ENCODE assay signal across 3 cellular contexts in the genomic region with DNA sequence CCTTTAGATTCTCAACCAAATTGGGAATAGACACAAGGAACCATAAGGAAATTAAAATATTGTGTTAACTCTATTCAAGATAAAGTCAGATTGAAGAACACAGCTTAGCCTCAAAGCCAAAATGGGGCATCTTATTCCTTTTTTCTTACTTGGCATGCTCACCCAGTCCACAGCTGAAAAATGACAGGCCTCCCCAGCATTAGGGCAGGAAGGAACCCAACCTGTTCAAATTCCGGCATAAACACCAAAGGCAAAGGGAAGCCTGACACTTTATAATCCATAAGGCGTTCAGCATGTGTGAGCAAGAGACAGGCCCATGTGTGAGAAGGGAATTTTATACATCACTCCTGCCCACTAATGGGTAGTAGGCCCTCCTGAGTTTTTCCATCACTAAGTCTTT.
TF ChIP-seq lines count a peak whose summit lies in the region.

No MANE protein-coding gene starts in this region.

TF ChIP-seq in SK-N-SH, 30 proteins besides CTCF, POLR2A, EP300 and RAD21:
- no peak for TF ChIP-seq TAF1 (IDR thresholded peaks at IDR 0.05; ENCODE audit: borderline replicate concordance, low read depth, low read length)
- TF ChIP-seq MEF2A (IDR thresholded peaks at IDR 0.05; ENCODE audit: borderline replicate concordance, low read depth) = no peak
- no peak for TF ChIP-seq GABPA (IDR thresholded peaks at IDR 0.05; ENCODE audit: low read depth)
- TF ChIP-seq, protein P1, sequence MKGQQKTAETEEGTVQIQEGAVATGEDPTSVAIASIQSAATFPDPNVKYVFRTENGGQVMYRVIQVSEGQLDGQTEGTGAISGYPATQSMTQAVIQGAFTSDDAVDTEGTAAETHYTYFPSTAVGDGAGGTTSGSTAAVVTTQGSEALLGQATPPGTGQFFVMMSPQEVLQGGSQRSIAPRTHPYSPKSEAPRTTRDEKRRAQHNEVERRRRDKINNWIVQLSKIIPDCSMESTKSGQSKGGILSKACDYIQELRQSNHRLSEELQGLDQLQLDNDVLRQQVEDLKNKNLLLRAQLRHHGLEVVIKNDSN (IDR thresholded peaks at IDR 0.05; ENCODE audit: borderline replicate concordance, low read depth) = no peak
- TF ChIP-seq NRF1 (IDR thresholded peaks at IDR 0.05; ENCODE audit: low read depth, low read length) = no peak
- no peak for TF ChIP-seq TEAD4 (IDR thresholded peaks at IDR 0.05; ENCODE audit: borderline replicate concordance, insufficient read depth)
- TF ChIP-seq ELF1 (IDR thresholded peaks at IDR 0.05) = no peak
- TF ChIP-seq FOXJ3 (CRISPR knock-in tag; IDR thresholded peaks at IDR 0.05) = no peak
- TF ChIP-seq NFIC (IDR thresholded peaks at IDR 0.05; ENCODE audit: borderline replicate concordance) = no peak
- TF ChIP-seq, protein P2, sequence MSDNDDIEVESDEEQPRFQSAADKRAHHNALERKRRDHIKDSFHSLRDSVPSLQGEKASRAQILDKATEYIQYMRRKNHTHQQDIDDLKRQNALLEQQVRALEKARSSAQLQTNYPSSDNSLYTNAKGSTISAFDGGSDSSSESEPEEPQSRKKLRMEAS (IDR thresholded peaks at IDR 0.05; ENCODE audit: low read depth) = no peak
- no peak for TF ChIP-seq TCF12 (IDR thresholded peaks at IDR 0.05)
- no peak for TF ChIP-seq EZH2phosphoT487 (IDR thresholded peaks at IDR 0.05; ENCODE audit: borderline replicate concordance, low read depth)
- no peak for TF ChIP-seq FOXM1 (IDR thresholded peaks at IDR 0.05; ENCODE audit: low read depth)

TF ChIP-seq in SK-N-SH treated with all-trans-retinoic acid at 6 μM for 48 hours, 23 proteins besides CTCF, POLR2A, EP300 and RAD21:
- TF ChIP-seq ZC3H10 (CRISPR knock-in tag; IDR thresholded peaks at IDR 0.05) (no peak), CSRNP3 (CRISPR knock-in tag; IDR thresholded peaks at IDR 0.05) (no peak), TCF4 (CRISPR knock-in tag; IDR thresholded peaks at IDR 0.05; ENCODE audit: borderline replicate concordance) (no peak), TOX (CRISPR knock-in tag; IDR thresholded peaks at IDR 0.05; ENCODE audit: borderline replicate concordance) (no peak), BACH2 (CRISPR knock-in tag; IDR thresholded peaks at IDR 0.05; ENCODE audit: borderline replicate concordance) (no peak), PPARA (CRISPR knock-in tag; IDR thresholded peaks at IDR 0.05; ENCODE audit: borderline replicate concordance) (no peak), GLIS3 (CRISPR knock-in tag; IDR thresholded peaks at IDR 0.05) (no peak), ARNTL (CRISPR knock-in tag; IDR thresholded peaks at IDR 0.05; ENCODE audit: borderline replicate concordance, low read depth) (no peak), ZNF70 (CRISPR knock-in tag; IDR thresholded peaks at IDR 0.05) (no peak), ISL1 (CRISPR knock-in tag; IDR thresholded peaks at IDR 0.05) (no peak), ZFP3 (CRISPR knock-in tag; IDR thresholded peaks at IDR 0.05) (no peak), ZNF565 (CRISPR knock-in tag; conservative IDR thresholded peaks at IDR 0.05; ENCODE audit: low read depth) (no peak), ZFP30 (CRISPR knock-in tag; IDR thresholded peaks at IDR 0.05) (no peak)

TF ChIP-seq in IMR-90, 13 proteins besides CTCF, POLR2A, EP300 and RAD21:
- TF ChIP-seq FOS (IDR thresholded peaks at IDR 0.05; ENCODE audit: low read depth, low read length) (no peak), CHD1 (IDR thresholded peaks at IDR 0.05; ENCODE audit: low read depth, low read length) (no peak), MAFK (IDR thresholded peaks at IDR 0.05; ENCODE audit: low read depth, low read length) (no peak), RFX5 (IDR thresholded peaks at IDR 0.05; ENCODE audit: low read depth, low read length) (no peak), RCOR1 (IDR thresholded peaks at IDR 0.05; ENCODE audit: insufficient replicate concordance, low read length) (no peak), MAZ (IDR thresholded peaks at IDR 0.05; ENCODE audit: borderline replicate concordance, low read depth, low read length) (no peak), NFE2L2 (IDR thresholded peaks at IDR 0.05; ENCODE audit: low read depth, low read length) (no peak), USF2 (IDR thresholded peaks at IDR 0.05; ENCODE audit: low read depth, low read length) (no peak)
